11 cellular contexts compared by ENCODE assay signal in genomic region chr4:148312996-148313490, GRCh38.
"Had no signal": no experiment of that assay in that cellular context is flagged by ENCODE, and none has a peak within 500 bp of the region (broad histone marks: within the 10 kb centered on the region; RNA-seq: fewer than 3 reads in every experiment).

No MANE protein-coding gene starts in this region.

- H3K36me3 ChIP-seq: transverse colon had no signal

- H3K4me3 ChIP-seq: hepatocyte, smooth muscle cell, transverse colon had no signal

- DNase-seq: effector memory CD8-positive, alpha-beta T cell; erythroblast; left colon; mesendoderm; naive B cell; right cardiac atrium; stimulated activated CD4-positive, alpha-beta T cell treated with anti-CD3 and anti-CD28 coated beads, Interleukin-4, amount 100 ng/mL, for 24 hours; transverse colon had no signal

- H3K27me3 ChIP-seq: foreskin keratinocyte, hepatocyte, transverse colon had no signal

- H3K27ac ChIP-seq: foreskin keratinocyte, hepatocyte, transverse colon had no signal

- H3K4me1 ChIP-seq: foreskin keratinocyte had no signal

- H3K79me2 ChIP-seq: hepatocyte had no signal

- H2AFZ ChIP-seq: hepatocyte had no signal

- H3K4me2 ChIP-seq: hepatocyte had no signal

- H3K9me3 ChIP-seq: transverse colon had no signal
